9 cellular contexts compared by ENCODE assay signal in genomic region chr6:149033454-149034241, GRCh38.
DNase-seq lines count a peak whose midpoint lies in the region; ATAC-seq and TF ChIP-seq lines count a peak whose summit lies in the region.
"Had no signal": no experiment of that assay in that cellular context is flagged by ENCODE, and none has a peak within 500 bp of the region (broad histone marks: within the 10 kb centered on the region; RNA-seq: fewer than 3 reads in every experiment).

No MANE protein-coding gene starts in this region.

- 89 to 92% methylated on average over 10 of the region's 10 CpGs for WGBS in thyroid gland, 2 donors

- intact Hi-C loops in MCF 10A (cut with micrococcal nuclease): loop anchor here (2.0 kb wide), 1 partner anchor 283 kb away; the partner anchor contains the start of gene TAB2
- intact Hi-C loops in breast epithelium (cut with DNase I; ENCODE audit: low total_unique reads): no loop called here
- intact Hi-C loops in thyroid gland (cut with DNase I): loop anchor here (10.0 kb wide), 1 partner anchor 481 kb away; no protein-coding TSS in a partner anchor

- H3K79me2 ChIP-seq in OCI-LY3 (ENCODE audit: low read length): peaks cover 33% of the 10 kb centered on the region

- H3K9me3 ChIP-seq in breast epithelium: no peaks in the 10 kb centered on the region
- no peaks in the 10 kb centered on the region for H3K9me3 ChIP-seq in OCI-LY3 (ENCODE audit: insufficient read depth, low read length)
- no peaks in the 10 kb centered on the region for H3K9me3 ChIP-seq in thyroid gland

- BruUV-seq in MCF 10A (replicated peaks; lab: Mats Ljungman, UMichigan): no TSS peak

- no peaks in the 10 kb centered on the region for H4K20me1 ChIP-seq in OCI-LY3 (ENCODE audit: insufficient read depth, low read length)

- H3K4me3 Mint-ChIP-seq in MCF 10A (ENCODE audit: unreplicated experiment): peak overlapping the region; percentile 71
- H3K4me3 Mint-ChIP-seq: neural crest cell had no signal

- DNase-seq in MCF 10A (ENCODE audit: unreplicated experiment): no peak
- no peak for DNase-seq in breast epithelium (ENCODE audit: low spot score in 2 of 2)
- peak; percentile 31 for DNase-seq in astrocyte of the hippocampus (ENCODE audit: low read depth, low spot score)
- DNase-seq in thyroid gland: no peak
- DNase-seq in erythroblast (lab: John Stamatoyannopoulos, UW): no peak
- DNase-seq in DMS114 treated with DMSO at 0.1 percent for 48 hours (lab: John Stamatoyannopoulos, UW; ENCODE audit: unreplicated experiment): no peak

- no peak overlapping the region for H3K27ac ChIP-seq in breast epithelium
- peak overlapping the region; percentile 100 for H3K27ac ChIP-seq in OCI-LY3 (ENCODE audit: low read length)
- H3K27ac ChIP-seq in thyroid gland: peak overlapping the region; percentile 1 to 61 (median 48)

- peaks cover 47% of the 10 kb centered on the region for H3K4me1 Mint-ChIP-seq in MCF 10A (ENCODE audit: insufficient read depth, unreplicated experiment)

- H3K36me3 Mint-ChIP-seq in MCF 10A (ENCODE audit: insufficient read depth, unreplicated experiment): no peaks in the 10 kb centered on the region

- H3K4me1 ChIP-seq in breast epithelium: peaks cover 0 to 2% of the 10 kb centered on the region in 2 donors
- H3K4me1 ChIP-seq in OCI-LY3 (ENCODE audit: low read length): peaks cover 69% of the 10 kb centered on the region
- H3K4me1 ChIP-seq in thyroid gland: peaks cover 22 to 27% of the 10 kb centered on the region in 2 donors

- POLR2A ChIA-PET in MCF 10A (lab: Yijun Ruan, JAX): interaction anchor here (0.7 to 4.8 kb wide), 24 partner anchors 8 to 532 kb away, joined by 3 to 69 read pairs (median 4); partner anchors contain the start of genes GINM1 and TAB2

- no peak for ATAC-seq in esophagus mucosa

- H3K27me3 ChIP-seq in breast epithelium: no peaks in the 10 kb centered on the region
- H3K27me3 ChIP-seq in OCI-LY3 (ENCODE audit: low read depth, low read length): no peaks in the 10 kb centered on the region
- no peaks in the 10 kb centered on the region for H3K27me3 ChIP-seq in thyroid gland

- H3K27ac Mint-ChIP-seq in MCF 10A (ENCODE audit: low read depth, unreplicated experiment): peak overlapping the region; percentile 80

- no peaks in the 10 kb centered on the region for H3K27me3 Mint-ChIP-seq in MCF 10A (ENCODE audit: insufficient read depth, unreplicated experiment)

- TF ChIP-seq POLR2A in breast epithelium (IDR thresholded peaks at IDR 0.05) (no peak), thyroid gland (IDR thresholded peaks at IDR 0.05) (no peak), erythroblast (IDR thresholded peaks at IDR 0.05; ENCODE audit: low read length) (no peak)

- H2AFZ ChIP-seq in OCI-LY3 (ENCODE audit: low read depth, low read length): no peak overlapping the region

- peak overlapping the region; percentile 84 for H3K4me2 ChIP-seq in OCI-LY3 (ENCODE audit: low read length)

- TF ChIP-seq CTCF in MCF 10A (IDR thresholded peaks at IDR 0.05; ENCODE audit: unreplicated experiment) (no peak), breast epithelium (IDR thresholded peaks at IDR 0.05) (no peak), OCI-LY3 (IDR thresholded peaks at IDR 0.05; ENCODE audit: low read depth, low read length) (no peak), thyroid gland (IDR thresholded peaks at IDR 0.05) (no peak)

- CTCF ChIA-PET in MCF 10A (lab: Yijun Ruan, JAX): interaction anchor here (0.5 to 3.6 kb wide), 9 partner anchors 11 to 484 kb away, joined by 3 to 30 read pairs (median 5); no protein-coding TSS in a partner anchor

- no peaks in the 10 kb centered on the region for H3K9me3 Mint-ChIP-seq in MCF 10A (ENCODE audit: unreplicated experiment)
- H3K9me3 Mint-ChIP-seq: neural crest cell had no signal

- H3K4me3 ChIP-seq in breast epithelium (no peak overlapping the region), OCI-LY3 (ENCODE audit: low read length) (peak overlapping the region; percentile 62), thyroid gland (replicated peaks in 1 of 3) (no peak overlapping the region)

- H3K36me3 ChIP-seq in breast epithelium: no peaks in the 10 kb centered on the region
- peaks cover under 1% of the 10 kb centered on the region for H3K36me3 ChIP-seq in OCI-LY3 (replicated peaks; ENCODE audit: low read depth, low read length)
- H3K36me3 ChIP-seq in thyroid gland: no peaks in the 10 kb centered on the region

- peak overlapping the region; percentile 92 for H3K9ac ChIP-seq in OCI-LY3 (ENCODE audit: low read length)

Comparison
In these comparisons a context has a peak if more than half of its experiments do, and no peak if none do; other contexts are left out.
1. H3K27ac ChIP-seq: peak in OCI-LY3 (single experiment) and thyroid gland (3 of 3); none in breast epithelium (0 of 2).